ENCODE assay signal across 8 cellular contexts in genomic region chr5:130109152-130109551, GRCh38.
A peak's percentile ranks its signal among the peaks of the same experiment; 100 is the strongest.
DNase-seq lines count a peak whose midpoint lies in the region; ATAC-seq and TF ChIP-seq lines count a peak whose summit lies in the region.

No MANE protein-coding gene starts in this region.

- ATAC-seq in GM21360 (IDR thresholded peaks at IDR 0.05; ENCODE audit: unreplicated experiment) (peak; percentile 70), HG03139 (IDR thresholded peaks at IDR 0.05; ENCODE audit: unreplicated experiment) (no peak)

- H3K4me1 ChIP-seq in DOHH2 (ENCODE audit: control insufficient read depth, low read length) = peaks cover 12% of the 10 kb centered on the region

- H4K20me1 ChIP-seq in DOHH2 (ENCODE audit: control insufficient read depth, insufficient read depth, low read depth, low read length) = no peaks in the 10 kb centered on the region

- H3K27me3 ChIP-seq in DOHH2 (ENCODE audit: control insufficient read depth, low read length) (no peaks in the 10 kb centered on the region), kidney epithelial cell (ENCODE audit: control insufficient read depth, insufficient read depth, low read length) (no peaks in the 10 kb centered on the region)

- TF ChIP-seq CTCF in DOHH2 (IDR thresholded peaks at IDR 0.05; ENCODE audit: low read depth, low read length, poor library complexity, severe bottlenecking) = peak; percentile 66
- TF ChIP-seq CTCF in VCaP (conservative IDR thresholded peaks at IDR 0.05) = peak; percentile 75
- peak; percentile 48 for TF ChIP-seq CTCF in kidney epithelial cell (IDR thresholded peaks at IDR 0.05; ENCODE audit: insufficient read depth, low read length, poor library complexity, severe bottlenecking)

- no peak overlapping the region for H3K4me2 ChIP-seq in DOHH2 (ENCODE audit: low read length)

- DNase-seq in HT-29 (ENCODE audit: low spot score) (peak; percentile 30), kidney epithelial cell (ENCODE audit: low read depth) (peak; percentile 2), mucosa of gallbladder (ENCODE audit: low spot score) (no peak)
- no peak for DNase-seq in stimulated activated CD4-positive, alpha-beta T cell treated with anti-CD3 and anti-CD28 coated beads, Interleukin-4, amount 100 ng/mL, for 4 hours

- no peaks in the 10 kb centered on the region for H3K9me3 ChIP-seq in DOHH2 (ENCODE audit: control insufficient read depth, insufficient read depth, low read length)

- H3K27ac ChIP-seq in DOHH2 (ENCODE audit: low read depth, low read length) (no peak overlapping the region), VCaP (no peak overlapping the region)

- no peaks in the 10 kb centered on the region for H3K9me2 ChIP-seq in DOHH2 (replicated peaks; ENCODE audit: control insufficient read depth, low read length)

- H3F3A ChIP-seq in DOHH2 (ENCODE audit: control insufficient read depth, insufficient read depth) = no peaks in the 10 kb centered on the region

- H3K36me3 ChIP-seq in DOHH2 (ENCODE audit: control insufficient read depth, low read length) (no peaks in the 10 kb centered on the region), kidney epithelial cell (ENCODE audit: control insufficient read depth, insufficient read depth, low read length) (no peaks in the 10 kb centered on the region)

- no peaks in the 10 kb centered on the region for H3K79me2 ChIP-seq in DOHH2 (ENCODE audit: control insufficient read depth, low read length)

- H3K4me3 ChIP-seq in DOHH2 (ENCODE audit: low read length) (no peak overlapping the region), kidney epithelial cell (ENCODE audit: low read depth, low read length) (no peak overlapping the region)

Comparison
In these comparisons a context has a peak if more than half of its experiments do, and no peak if none do; other contexts are left out.
1. DNase-seq: peak in HT-29 (single experiment) and kidney epithelial cell (single experiment); none in mucosa of gallbladder (single experiment) and stimulated activated CD4-positive, alpha-beta T cell treated with anti-CD3 and anti-CD28 coated beads, Interleukin-4, amount 100 ng/mL, for 4 hours (0 of 2).
2. Peak in every context shown above with its lines, with median percentiles within 50 percentile points of each other: CTCF ChIP-seq.